Comparison of ENCODE assay signal across 16 cellular contexts in genomic region chr12:19052689-19053088, GRCh38.
A peak's percentile ranks its signal among the peaks of the same experiment; 100 is the strongest.
DNase-seq lines count a peak whose midpoint lies in the region; ATAC-seq and TF ChIP-seq lines count a peak whose summit lies in the region.
"Had no signal": no experiment of that assay in that cellular context is flagged by ENCODE, and none has a peak within 500 bp of the region (broad histone marks: within the 10 kb centered on the region; RNA-seq: fewer than 3 reads in every experiment).

No MANE protein-coding gene starts in this region.

- H3K14ac ChIP-seq in H9 (ENCODE audit: insufficient read depth, low read length), result no peak overlapping the region

- H3T11ph ChIP-seq in H9 (ENCODE audit: low read length), result no peak overlapping the region

- CTCF ChIA-PET in CD8-positive, alpha-beta memory T cell (lab: Charles Lee), result no interaction called here
- CTCF ChIA-PET in HEK293T (lab: Yijun Ruan, JAX), result no interaction called here

- H3K27me3 ChIP-seq in CD8-positive, alpha-beta memory T cell (ENCODE audit: insufficient read depth, low read length, poor library complexity, severe bottlenecking), result no peaks in the 10 kb centered on the region
- no peaks in the 10 kb centered on the region for H3K27me3 ChIP-seq in H9 (ENCODE audit: insufficient read depth, low read length)
- H3K27me3 ChIP-seq in endodermal cell (ENCODE audit: control insufficient read depth, insufficient read depth, low read length, poor library complexity, severe bottlenecking), result no peaks in the 10 kb centered on the region
- H3K27me3 ChIP-seq in parathyroid adenoma (ENCODE audit: control insufficient read depth, insufficient read depth, low read length), result no peaks in the 10 kb centered on the region

- H3K79me2 ChIP-seq in H9 (ENCODE audit: insufficient read depth, low read length) (no peaks in the 10 kb centered on the region), parathyroid adenoma (no peaks in the 10 kb centered on the region)

- H2BK15ac ChIP-seq in H9 (ENCODE audit: low read depth, low read length), result no peak overlapping the region

- DNase-seq in CD8-positive, alpha-beta memory T cell, result no peak
- DNase-seq in H9 (no peak), endodermal cell (no peak), HEK293T (ENCODE audit: extremely low spot score) (no peak), NCI-H1694 (lab: John Stamatoyannopoulos, UW) (no peak)
- DNase-seq: CD4-positive, alpha-beta memory T cell; COR-L47; DMS153; DMS79 treated with DMSO at 0.1 percent for 48 hours; EL; HCEC 1CT had no signal

- H3K27me3 Mint-ChIP-seq in CD8-positive, alpha-beta memory T cell, result peaks cover 0 to 25% of the 10 kb centered on the region in 2 donors
- H3K27me3 Mint-ChIP-seq in H9 (ENCODE audit: low read depth), result no peaks in the 10 kb centered on the region
- no peaks in the 10 kb centered on the region for H3K27me3 Mint-ChIP-seq in endodermal cell (ENCODE audit: insufficient read depth)
- H3K27me3 Mint-ChIP-seq: B cell had no signal

- peak overlapping the region in 1 of 7 donors; percentile 9 for H3K4me3 Mint-ChIP-seq in CD8-positive, alpha-beta memory T cell
- H3K4me3 Mint-ChIP-seq in H9, result no peak overlapping the region
- no peak overlapping the region for H3K4me3 Mint-ChIP-seq in endodermal cell
- H3K4me3 Mint-ChIP-seq: B cell; CD4-positive, alpha-beta memory T cell had no signal

- no peaks in the 10 kb centered on the region for H3K23me2 ChIP-seq in H9 (ENCODE audit: insufficient read length, low read depth, low read length, poor library complexity, severe bottlenecking)

- H2AFZ ChIP-seq in H9 (ENCODE audit: low read length) (peak overlapping the region; percentile 22), parathyroid adenoma (peak overlapping the region; percentile 6)

- H3K4ac ChIP-seq in H9 (ENCODE audit: low read depth, low read length), result no peak overlapping the region

- H3K36me3 ChIP-seq in CD8-positive, alpha-beta memory T cell (ENCODE audit: insufficient read depth, low read length), result no peaks in the 10 kb centered on the region
- H3K36me3 ChIP-seq in endodermal cell (ENCODE audit: control insufficient read depth, insufficient read depth, low read length), result no peaks in the 10 kb centered on the region
- no peaks in the 10 kb centered on the region for H3K36me3 ChIP-seq in parathyroid adenoma (ENCODE audit: control insufficient read depth, insufficient read depth, low read length)

- no peaks in the 10 kb centered on the region for H3K79me1 ChIP-seq in H9 (ENCODE audit: insufficient read depth, low read depth, low read length, poor library complexity, severe bottlenecking)

- no peaks in the 10 kb centered on the region for H3K4me1 ChIP-seq in CD8-positive, alpha-beta memory T cell (ENCODE audit: insufficient read depth, low read length)
- H3K4me1 ChIP-seq in H9 (ENCODE audit: insufficient read depth, low read length), result peaks cover 3% of the 10 kb centered on the region
- H3K4me1 ChIP-seq in endodermal cell (ENCODE audit: control insufficient read depth, insufficient read depth, low read length), result no peaks in the 10 kb centered on the region
- no peaks in the 10 kb centered on the region for H3K4me1 ChIP-seq in parathyroid adenoma

- ATAC-seq in GM18511 (IDR thresholded peaks at IDR 0.05; ENCODE audit: unreplicated experiment), result no peak
- ATAC-seq: HepG2 had no signal

- peaks cover 6 to 20% (median 18%) of the 10 kb centered on the region in 3 donors for H3K4me1 Mint-ChIP-seq in CD8-positive, alpha-beta memory T cell
- H3K4me1 Mint-ChIP-seq in H9, result peaks cover 27 to 28% of the 10 kb centered on the region in 2 experiments
- H3K4me1 Mint-ChIP-seq in endodermal cell, result peaks cover 3% of the 10 kb centered on the region
- H3K4me1 Mint-ChIP-seq: B cell had no signal

- no peak overlapping the region for H4K5ac ChIP-seq in H9 (ENCODE audit: insufficient read length, low read depth, low read length)

- peaks cover 0 to 5% (median 0%) of the 10 kb centered on the region in 3 donors for H3K36me3 Mint-ChIP-seq in CD8-positive, alpha-beta memory T cell
- no peaks in the 10 kb centered on the region for H3K36me3 Mint-ChIP-seq in H9 (ENCODE audit: insufficient read depth in 1 of 3, low read depth in 3 of 3)
- H3K36me3 Mint-ChIP-seq in endodermal cell (ENCODE audit: low read depth), result no peaks in the 10 kb centered on the region
- H3K36me3 Mint-ChIP-seq: CD4-positive, alpha-beta memory T cell had no signal

- peak overlapping the region in 5 of 8 donors; percentile 5 to 83 (median 57) for H3K27ac Mint-ChIP-seq in CD8-positive, alpha-beta memory T cell
- H3K27ac Mint-ChIP-seq in H9 (no peak overlapping the region), endodermal cell (no peak overlapping the region)
- H3K27ac Mint-ChIP-seq: B cell had no signal

- no peaks in the 10 kb centered on the region for H3K9me3 ChIP-seq in CD8-positive, alpha-beta memory T cell (ENCODE audit: low read length)
- no peaks in the 10 kb centered on the region for H3K9me3 ChIP-seq in H9 (ENCODE audit: control insufficient read depth, low read depth, low read length)
- no peaks in the 10 kb centered on the region for H3K9me3 ChIP-seq in endodermal cell (ENCODE audit: control insufficient read depth, low read length)
- no peaks in the 10 kb centered on the region for H3K9me3 ChIP-seq in parathyroid adenoma (ENCODE audit: control insufficient read depth, low read length)

- no peak overlapping the region for H3K4me2 ChIP-seq in H9 (ENCODE audit: insufficient read depth, insufficient read length, low read length)
- H3K4me2 ChIP-seq in parathyroid adenoma (ENCODE audit: low read length), result no peak overlapping the region

- no peak overlapping the region for H2BK120ac ChIP-seq in H9 (ENCODE audit: low read depth, low read length, poor library complexity, severe bottlenecking)

- no peak overlapping the region for H3K9ac ChIP-seq in H9 (ENCODE audit: extremely low read depth, insufficient read length, low read length)
- no peak overlapping the region for H3K9ac ChIP-seq in endodermal cell (ENCODE audit: extremely low read depth, low read length, poor library complexity, severe bottlenecking)
- H3K9ac ChIP-seq in parathyroid adenoma, result no peak overlapping the region

- no peak overlapping the region for H2BK12ac ChIP-seq in H9 (ENCODE audit: insufficient read length, low read depth, low read length)

- H2BK5ac ChIP-seq in H9 (ENCODE audit: insufficient read length, low read length), result no peak overlapping the region

- no peak overlapping the region for H4K8ac ChIP-seq in H9 (replicated peaks; ENCODE audit: insufficient read length, low read depth, low read length)

- no peak overlapping the region for H3K56ac ChIP-seq in H9 (ENCODE audit: insufficient read length, low read depth, low read length)

- no peaks in the 10 kb centered on the region for H3K9me3 Mint-ChIP-seq in CD8-positive, alpha-beta memory T cell
- no peaks in the 10 kb centered on the region for H3K9me3 Mint-ChIP-seq in H9
- H3K9me3 Mint-ChIP-seq in endodermal cell, result no peaks in the 10 kb centered on the region

- H4K91ac ChIP-seq in H9 (ENCODE audit: insufficient read length, low read depth, low read length), result no peak overlapping the region

- no peak overlapping the region for H3K27ac ChIP-seq in CD8-positive, alpha-beta memory T cell (ENCODE audit: low read depth, low read length)
- H3K27ac ChIP-seq in H9 (ENCODE audit: insufficient read length, low read depth, low read length) (no peak overlapping the region), endodermal cell (ENCODE audit: low read depth, low read length) (no peak overlapping the region), parathyroid adenoma (no peak overlapping the region)
- H3K27ac ChIP-seq: C4-2B had no signal

- no peak overlapping the region for H2BK20ac ChIP-seq in H9 (ENCODE audit: low read depth, low read length, poor library complexity, severe bottlenecking)

- no CpG with 5 or more reads among the region's 2 CpGs for WGBS in H9 (ENCODE audit: extremely low coverage, insufficient read length, low lambda C conversion rate)
- 47 to 89% methylated on average over 1 to 2 of the region's 2 CpGs for WGBS in endodermal cell (ENCODE audit: insufficient coverage in 1 of 2, insufficient read length in 1 of 2), 2 experiments

- no peak overlapping the region for H3K4me3 ChIP-seq in CD8-positive, alpha-beta memory T cell (ENCODE audit: low read length)
- H3K4me3 ChIP-seq in endodermal cell (ENCODE audit: low read length) (no peak overlapping the region), parathyroid adenoma (ENCODE audit: low read depth, low read length) (no peak overlapping the region)

- no peak overlapping the region for H3K18ac ChIP-seq in H9 (ENCODE audit: insufficient read length, low read depth, low read length)

- no peak overlapping the region for H3K23ac ChIP-seq in H9 (ENCODE audit: insufficient read length, low read depth, low read length)

- no peaks in the 10 kb centered on the region for H4K20me1 ChIP-seq in H9 (ENCODE audit: control insufficient read depth, insufficient read depth, insufficient read length)

- TF ChIP-seq CTCF in H9 (conservative IDR thresholded peaks at IDR 0.05), result no peak
- peak; percentile 20 for TF ChIP-seq CTCF in endodermal cell (conservative IDR thresholded peaks at IDR 0.05)
- no peak for TF ChIP-seq CTCF in parathyroid adenoma (IDR thresholded peaks at IDR 0.05)

- H2AK5ac ChIP-seq in H9 (ENCODE audit: insufficient read length, low read length), result no peak overlapping the region

- POLR2A ChIA-PET in CD8-positive, alpha-beta memory T cell (lab: Charles Lee), result no interaction called here
- POLR2A ChIA-PET in HEK293T (lab: Yijun Ruan, JAX), result no interaction called here

TF ChIP-seq in HEK293T, 16 proteins besides CTCF, POLR2A, EP300 and RAD21:
- TF ChIP-seq TARDBP (IDR thresholded peaks at IDR 0.05) (no peak), L3MBTL2 (conservative IDR thresholded peaks at IDR 0.05) (no peak), HDGF (IDR thresholded peaks at IDR 0.05; ENCODE audit: borderline replicate concordance) (no peak)

Comparison
In these comparisons a context has a peak if more than half of its experiments do, and no peak if none do; other contexts are left out.
1. H3K27ac Mint-ChIP-seq: peak in CD8-positive, alpha-beta memory T cell (5 of 8); none in H9 (0 of 3) and endodermal cell (single experiment).